Comparison of ENCODE assay signal across 8 cellular contexts in the genomic region with DNA sequence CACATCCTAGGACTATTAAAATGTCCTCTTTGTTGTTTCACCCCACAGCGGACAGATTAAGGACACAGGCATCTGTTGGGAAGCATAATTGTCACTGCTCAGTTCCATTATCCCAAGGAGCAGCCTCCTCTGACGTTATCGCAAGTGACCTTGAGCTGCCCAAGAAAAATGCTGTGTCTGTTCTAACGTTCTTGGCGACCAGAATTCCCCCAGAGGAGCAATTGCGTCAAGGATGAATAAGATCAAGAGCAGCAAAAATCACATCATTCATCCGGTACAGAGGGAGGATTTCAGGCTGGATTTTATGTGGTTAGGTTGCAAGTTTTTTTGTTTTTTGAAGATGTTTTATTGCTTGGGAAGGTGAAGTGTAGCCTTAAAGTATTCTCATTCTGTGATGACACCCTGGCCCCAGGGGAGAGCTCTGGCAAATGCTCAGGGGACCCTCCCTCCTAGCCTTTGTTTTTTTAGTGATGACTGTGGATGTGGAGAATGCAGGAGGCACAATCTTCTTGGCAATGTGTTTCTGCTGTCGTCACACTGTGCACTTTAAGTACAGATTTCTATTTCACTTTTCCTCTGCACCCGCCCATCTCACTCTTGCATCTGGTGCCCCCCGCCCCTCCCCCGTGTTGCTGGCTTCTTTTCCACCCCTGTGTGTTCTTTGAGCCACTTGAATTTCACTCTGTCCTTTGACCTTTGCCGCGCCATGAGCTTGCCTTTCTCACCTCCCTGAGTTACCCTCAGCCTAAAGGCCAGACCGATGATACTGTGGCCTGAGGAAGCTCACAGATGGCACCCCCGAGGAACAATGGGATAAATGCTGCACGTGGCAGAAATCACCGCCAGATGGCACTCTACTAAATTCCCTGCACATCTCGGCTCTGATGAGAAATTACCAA.
DNase-seq lines count a peak whose midpoint lies in the region; ATAC-seq and TF ChIP-seq lines count a peak whose summit lies in the region.

No MANE protein-coding gene starts in this region.

- intact Hi-C loops in Right ventricle myocardium inferior (cut with DNase I) (loop anchor here (2.0 to 5.0 kb wide), 3 partner anchors 115 to 281 kb away; no protein-coding TSS in a partner anchor), cardiac septum (cut with DNase I) (no loop called here)

- no CpG with 5 or more reads among the region's 18 CpGs for WGBS in trophoblast cell (ENCODE audit: extremely low coverage, insufficient coverage, insufficient read length)

- peaks cover 0 to 6% of the 10 kb centered on the region in 2 experiments for H3K4me1 ChIP-seq in trophoblast cell (ENCODE audit: control insufficient read depth in 1 of 2, insufficient read depth in 2 of 2, low read length in 2 of 2)

- peaks cover 30% of the 10 kb centered on the region for H3K4me1 Mint-ChIP-seq in activated naive CD4-positive, alpha-beta T cell treated with anti-CD3 and anti-CD28 coated beads, Interleukin-2, amount 50 U/mL, for 24 hours
- H3K4me1 Mint-ChIP-seq in glutamatergic neuron (ENCODE audit: low read depth, unreplicated experiment) (peaks cover 29% of the 10 kb centered on the region), type B pancreatic cell (ENCODE audit: unreplicated experiment) (peaks cover 32% of the 10 kb centered on the region)

- H3K36me3 ChIP-seq in trophoblast cell (ENCODE audit: control insufficient read depth in 1 of 2, insufficient read depth in 2 of 2, low read length in 2 of 2) = no peaks in the 10 kb centered on the region

- no peaks in the 10 kb centered on the region for H3K36me3 Mint-ChIP-seq in activated naive CD4-positive, alpha-beta T cell treated with anti-CD3 and anti-CD28 coated beads, Interleukin-2, amount 50 U/mL, for 24 hours
- H3K36me3 Mint-ChIP-seq in glutamatergic neuron (ENCODE audit: unreplicated experiment) = peaks cover 9% of the 10 kb centered on the region
- no peaks in the 10 kb centered on the region for H3K36me3 Mint-ChIP-seq in type B pancreatic cell

- peak overlapping the region; percentile 59 for H3K4me2 ChIP-seq in trophoblast cell (ENCODE audit: low read length)

- TF ChIP-seq CTCF in glutamatergic neuron (IDR thresholded peaks at IDR 0.05; ENCODE audit: partially characterized antibody, unreplicated experiment) = peak; percentile 67
- TF ChIP-seq CTCF in type B pancreatic cell (conservative IDR thresholded peaks at IDR 0.05) = peak; percentile 89

- H4K12ac ChIP-seq in trophoblast cell (ENCODE audit: low read depth, low read length) = peak overlapping the region; percentile 64

- H2BK120ac ChIP-seq in trophoblast cell (ENCODE audit: insufficient read depth, low read length, poor library complexity) = no peak overlapping the region

- in situ Hi-C loops in KBM-7 (cut with MboI; ENCODE audit: low pct_unique_long_range_greater_than_20kb, low sequenced_read_pairs) = loop anchor here (25.0 kb wide), 1 partner anchor 271 kb away; no protein-coding TSS in a partner anchor

- no peak overlapping the region for H3K9ac ChIP-seq in trophoblast cell (ENCODE audit: low read length)

- H3K27me3 Mint-ChIP-seq in activated naive CD4-positive, alpha-beta T cell treated with anti-CD3 and anti-CD28 coated beads, Interleukin-2, amount 50 U/mL, for 24 hours = no peaks in the 10 kb centered on the region
- peaks cover 10% of the 10 kb centered on the region for H3K27me3 Mint-ChIP-seq in glutamatergic neuron (ENCODE audit: unreplicated experiment)
- peaks cover 6% of the 10 kb centered on the region for H3K27me3 Mint-ChIP-seq in type B pancreatic cell

- peak overlapping the region; percentile 58 for H4K8ac ChIP-seq in trophoblast cell (ENCODE audit: low read depth, low read length)

- H3K4ac ChIP-seq in trophoblast cell (ENCODE audit: low read depth, low read length) = no peak overlapping the region

- peak overlapping the region; percentile 4 for H3K4me3 Mint-ChIP-seq in activated naive CD4-positive, alpha-beta T cell treated with anti-CD3 and anti-CD28 coated beads, Interleukin-2, amount 50 U/mL, for 24 hours
- H3K4me3 Mint-ChIP-seq in glutamatergic neuron (ENCODE audit: unreplicated experiment) (peak overlapping the region; percentile 83), type B pancreatic cell (peak overlapping the region; percentile 87)

- peak overlapping the region; percentile 71 for H3K27ac Mint-ChIP-seq in activated naive CD4-positive, alpha-beta T cell treated with anti-CD3 and anti-CD28 coated beads, Interleukin-2, amount 50 U/mL, for 24 hours
- H3K27ac Mint-ChIP-seq in glutamatergic neuron (ENCODE audit: unreplicated experiment) = peak overlapping the region; percentile 99
- H3K27ac Mint-ChIP-seq in type B pancreatic cell = peak overlapping the region; percentile 99

- H3K79me2 ChIP-seq in trophoblast cell (ENCODE audit: control insufficient read depth, insufficient read depth, low read length, poor library complexity) = no peaks in the 10 kb centered on the region

- ATAC-seq in Right ventricle myocardium inferior = peak; percentile 81
- peak; percentile 90 for ATAC-seq in SK-N-SH treated with all-trans-retinoic acid at 6 μM for 48 hours

- no peaks in the 10 kb centered on the region for H3K9me3 Mint-ChIP-seq in activated naive CD4-positive, alpha-beta T cell treated with anti-CD3 and anti-CD28 coated beads, Interleukin-2, amount 50 U/mL, for 24 hours
- H3K9me3 Mint-ChIP-seq in glutamatergic neuron (ENCODE audit: unreplicated experiment) = peaks cover 15% of the 10 kb centered on the region
- no peaks in the 10 kb centered on the region for H3K9me3 Mint-ChIP-seq in type B pancreatic cell

- peak overlapping the region; percentile 76 for H3K27ac ChIP-seq in trophoblast cell (ENCODE audit: low read depth, low read length)

- H2AK5ac ChIP-seq in trophoblast cell (ENCODE audit: low read length) = no peak overlapping the region

- H3K23ac ChIP-seq in trophoblast cell (ENCODE audit: low read length) = no peak overlapping the region

- H3K14ac ChIP-seq in trophoblast cell (ENCODE audit: low read length) = no peak overlapping the region

- peak; percentile 68 for DNase-seq in Right ventricle myocardium inferior (ENCODE audit: missing footprints)
- no peak for DNase-seq in cardiac septum (ENCODE audit: low spot score)
- DNase-seq in KBM-7 = peak; percentile 85
- DNase-seq in glutamatergic neuron = peak; percentile 81
- peak; percentile 40 to 81 for DNase-seq in trophoblast cell
- no peak for DNase-seq in type B pancreatic cell (ENCODE audit: extremely low spot score, unreplicated experiment)

- H3K9me3 ChIP-seq in trophoblast cell (ENCODE audit: insufficient read depth, low read depth, low read length) = no peaks in the 10 kb centered on the region

- H3K4me3 ChIP-seq in trophoblast cell (ENCODE audit: low read depth, low read length) = no peak overlapping the region

- H3K18ac ChIP-seq in trophoblast cell (ENCODE audit: low read length) = no peak overlapping the region

- peak overlapping the region; percentile 37 for H2AFZ ChIP-seq in trophoblast cell (ENCODE audit: insufficient read depth, low read length, poor library complexity)

- H3K27me3 ChIP-seq in trophoblast cell (ENCODE audit: insufficient read depth, low read length) = no peaks in the 10 kb centered on the region

- H4K91ac ChIP-seq in trophoblast cell (ENCODE audit: low read depth, low read length) = peak overlapping the region; percentile 66

- peaks cover 7% of the 10 kb centered on the region for H3K79me1 ChIP-seq in trophoblast cell (ENCODE audit: low read length)

- peak overlapping the region; percentile 54 for H2BK12ac ChIP-seq in trophoblast cell (ENCODE audit: low read length)

- peak overlapping the region; percentile 52 for H2BK5ac ChIP-seq in trophoblast cell (ENCODE audit: low read depth, low read length, poor library complexity)

TF ChIP-seq in SK-N-SH treated with all-trans-retinoic acid at 6 μM for 48 hours, 23 proteins besides CTCF, POLR2A, EP300 and RAD21:
- TF ChIP-seq PATZ1 (CRISPR knock-in tag; IDR thresholded peaks at IDR 0.05; ENCODE audit: borderline replicate concordance) = peak; percentile 41; the same call in 1 of the 2 replicates
- TF ChIP-seq ISL1 (CRISPR knock-in tag; IDR thresholded peaks at IDR 0.05) = peak; percentile 35
- TF ChIP-seq OSR1 (CRISPR knock-in tag; IDR thresholded peaks at IDR 0.05) = no peak

Comparison
In these comparisons a context has a peak if more than half of its experiments do, and no peak if none do; other contexts are left out.
1. DNase-seq: peak in Right ventricle myocardium inferior (single experiment), KBM-7 (single experiment), glutamatergic neuron (single experiment) and trophoblast cell (2 of 2); none in cardiac septum (single experiment) and type B pancreatic cell (single experiment).
2. H3K4me3 Mint-ChIP-seq: peak in every context shown above with its lines; median percentile 87 in type B pancreatic cell; 83 in glutamatergic neuron; 4 in activated naive CD4-positive, alpha-beta T cell treated with anti-CD3 and anti-CD28 coated beads, Interleukin-2, amount 50 U/mL, for 24 hours.
3. Peak in every context shown above with its lines, with median percentiles within 50 percentile points of each other: H3K27ac Mint-ChIP-seq.